ENCODE assay signal across 27 cellular contexts in the genomic region with DNA sequence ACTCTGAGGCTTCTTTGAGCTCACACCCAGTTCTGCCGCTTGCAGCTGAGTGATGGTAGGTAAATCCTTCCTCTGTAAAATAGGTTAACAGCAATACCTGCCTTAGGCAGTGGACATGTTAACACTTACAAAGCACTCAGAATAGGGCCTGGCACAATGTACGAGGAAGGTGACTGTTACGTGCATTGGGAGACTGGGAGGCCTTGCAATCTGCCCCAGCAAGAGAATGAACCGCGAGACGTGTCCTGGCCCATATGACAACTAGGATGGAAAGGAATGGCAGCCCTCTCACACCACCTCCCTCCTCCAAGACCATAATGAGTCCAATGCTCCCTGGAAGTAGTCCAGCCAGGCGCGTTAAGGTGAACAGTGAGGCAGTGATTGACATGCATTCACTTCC.
"Had no signal": no experiment of that assay in that cellular context is flagged by ENCODE, and none has a peak within 500 bp of the region (broad histone marks: within the 10 kb centered on the region; RNA-seq: fewer than 3 reads in every experiment).

No MANE protein-coding gene starts in this region.

- H3K27me3 ChIP-seq: ascending aorta, cardiac muscle cell had no signal

- H3K27ac ChIP-seq: ascending aorta, SK-N-MC had no signal

- ATAC-seq: activated naive CD4-positive, alpha-beta T cell treated with anti-CD3 and anti-CD28 coated beads, Interleukin-2, amount 50 U/mL, for 72 hours; activated naive CD8-positive, alpha-beta T cell treated with anti-CD3 and anti-CD28 coated beads, Interleukin-2, amount 50 U/mL, for 24 hours; activated T-cell treated with anti-CD3 and anti-CD28 coated beads, Interleukin-2, amount 50 U/mL, for 4 hours; PC-3; T-cell had no signal

- H3K4me3 ChIP-seq: ascending aorta, cardiac muscle cell, SK-N-MC had no signal

- H3K36me3 ChIP-seq: ascending aorta, cardiac muscle cell had no signal

- H3K4me1 ChIP-seq: ascending aorta had no signal

- H3K9me3 ChIP-seq: ascending aorta had no signal

- FAIRE-seq: RCC 7860, TTC549 had no signal

- DNase-seq: activated CD4-positive, alpha-beta memory T cell treated with anti-CD3 and anti-CD28 coated beads for 36 hours; activated CD4-positive, alpha-beta T cell treated with anti-CD3 and anti-CD28 coated beads, Interleukin-2, amount 10 ng/mL, durations not matched to agents 7 days and 5 days; activated CD4-positive, CD25-positive, alpha-beta regulatory T cell; activated CD8-positive, alpha-beta memory T cell treated with anti-CD3 and anti-CD28 coated beads for 24 hours; activated effector memory CD4-positive, alpha-beta T cell treated with anti-CD3 and anti-CD28 coated beads, Interleukin-2, amount 50 U/mL, for 16 hours; activated naive CD4-positive, alpha-beta T cell treated with Interleukin-2 at 50 U/mL for 16 hours; activated naive CD8-positive, alpha-beta T cell treated with anti-CD3 and anti-CD28 coated beads, Interleukin-2, amount 50 U/mL, for 24 hours; activated T-cell treated with anti-CD3 and anti-CD28 coated beads, Interleukin-2, amount 50 U/mL, for 4 hours; amniotic stem cell; MM.1S; NCI-H1105; NCI-H1436; NCI-H1694 treated with DMSO at 0.1 percent for 48 hours; NCI-H2029 treated with DMSO at 0.1 percent for 48 hours; NCI-H345; NCI-H510A; NCI-H69; PC-3; T-cell; T-helper 2 cell; T1000 had no signal
